ENCODE assay signal across 26 cellular contexts in the genomic region with DNA sequence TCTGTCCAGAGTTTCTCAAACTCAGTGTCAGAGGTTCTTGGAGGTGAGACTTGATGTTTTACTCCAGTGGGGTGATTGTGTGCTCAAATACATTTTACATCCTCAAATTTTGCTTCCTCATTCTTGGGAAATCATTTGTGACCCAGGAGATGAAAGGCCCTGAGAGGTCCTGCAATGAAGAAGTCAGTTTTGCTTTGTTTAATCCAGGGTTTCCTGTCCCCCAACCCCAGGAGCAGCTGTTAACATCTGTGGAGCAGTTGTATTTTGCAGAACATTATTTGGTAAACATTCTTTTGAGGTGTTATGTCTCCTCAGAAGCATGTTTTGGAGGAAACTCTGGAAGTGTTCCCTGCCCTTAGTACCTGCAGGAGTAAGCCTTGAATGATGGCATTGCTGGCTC. TPM values are rescaled to one million over a fixed set of nuclear protein-coding genes. Genes with fewer than 3 reads are reported as not detected.
"Had no signal": no experiment of that assay in that cellular context is flagged by ENCODE, and none has a peak within 500 bp of the region (broad histone marks: within the 10 kb centered on the region; RNA-seq: fewer than 3 reads in every experiment).

No MANE protein-coding gene starts in this region.

- H3K36me3 Mint-ChIP-seq: memory B cell; stimulated activated memory B cell treated with anti-CD40 and anti-IgM and Interleukin-4, amounts not matched to agents 10 μg/mL and 1 μg/mL and 100 μg/mL, for 72 hours had no signal

- H3K27ac Mint-ChIP-seq: activated CD4-positive, alpha-beta memory T cell treated with anti-CD3 and anti-CD28 coated beads, Interleukin-2, amount 10 ng/mL, durations not matched to agents 7 days and 5 days; activated CD4-positive, alpha-beta T cell treated with anti-CD3 and anti-CD28 coated beads, Interleukin-2, amount 10 ng/mL, durations not matched to agents 24 days and 14 days; activated naive CD8-positive, alpha-beta T cell treated with anti-CD3 and anti-CD28 coated beads, Interleukin-2, amount 50 U/mL, for 24 hours; effector memory CD8-positive, alpha-beta T cell; memory B cell; stimulated activated memory B cell treated with anti-CD40 and anti-IgM and Interleukin-4, amounts not matched to agents 10 μg/mL and 1 μg/mL and 100 μg/mL, for 72 hours; T-helper 1 cell treated with Interleukin-12 subunit alpha and Interleukin-12 subunit beta and Interleukin-4 antibody, amounts not matched to agents 30 μg/mL and 1 μg/mL, for 36 hours had no signal

- H3K4me3 Mint-ChIP-seq: activated CD4-positive, alpha-beta memory T cell treated with anti-CD3 and anti-CD28 coated beads, Interleukin-2, amount 10 ng/mL, durations not matched to agents 7 days and 5 days; activated CD4-positive, alpha-beta T cell treated with anti-CD3 and anti-CD28 coated beads, Interleukin-2, amount 10 ng/mL, durations not matched to agents 24 days and 14 days; activated naive CD8-positive, alpha-beta T cell treated with anti-CD3 and anti-CD28 coated beads, Interleukin-2, amount 50 U/mL, for 24 hours; brain; effector memory CD8-positive, alpha-beta T cell; memory B cell; stimulated activated memory B cell treated with anti-CD40 and anti-IgM and Interleukin-4, amounts not matched to agents 10 μg/mL and 1 μg/mL and 100 μg/mL, for 72 hours; T-helper 1 cell treated with Interleukin-12 subunit alpha and Interleukin-12 subunit beta and Interleukin-4 antibody, amounts not matched to agents 30 μg/mL and 1 μg/mL, for 36 hours had no signal

- H3K4me3 ChIP-seq: dorsolateral prefrontal cortex, esophagus muscularis mucosa, gastroesophageal sphincter, heart right ventricle, right lobe of liver, uterus had no signal

- H3K27me3 Mint-ChIP-seq: activated naive CD8-positive, alpha-beta T cell treated with anti-CD3 and anti-CD28 coated beads, Interleukin-2, amount 50 U/mL, for 24 hours; brain; effector memory CD8-positive, alpha-beta T cell; stimulated activated memory B cell treated with anti-CD40 and anti-IgM and Interleukin-4, amounts not matched to agents 10 μg/mL and 1 μg/mL and 100 μg/mL, for 72 hours had no signal

- H3K9me3 ChIP-seq: esophagus muscularis mucosa, gastroesophageal sphincter, heart right ventricle, right lobe of liver, uterus had no signal

- H3K9me3 Mint-ChIP-seq: activated CD4-positive, alpha-beta memory T cell treated with anti-CD3 and anti-CD28 coated beads, Interleukin-2, amount 10 ng/mL, durations not matched to agents 7 days and 5 days; activated CD4-positive, alpha-beta T cell treated with anti-CD3 and anti-CD28 coated beads, Interleukin-2, amount 10 ng/mL, durations not matched to agents 24 days and 14 days; activated naive CD8-positive, alpha-beta T cell treated with anti-CD3 and anti-CD28 coated beads, Interleukin-2, amount 50 U/mL, for 24 hours; brain; effector memory CD8-positive, alpha-beta T cell; memory B cell; stimulated activated memory B cell treated with anti-CD40 and anti-IgM and Interleukin-4, amounts not matched to agents 10 μg/mL and 1 μg/mL and 100 μg/mL, for 72 hours; T-helper 1 cell treated with Interleukin-12 subunit alpha and Interleukin-12 subunit beta and Interleukin-4 antibody, amounts not matched to agents 30 μg/mL and 1 μg/mL, for 36 hours had no signal

- H3K27me3 ChIP-seq: dorsolateral prefrontal cortex, esophagus muscularis mucosa, gastroesophageal sphincter, heart right ventricle, right lobe of liver, uterus had no signal

- H3K4me1 ChIP-seq: uterus had no signal

- ATAC-seq: activated CD4-positive, CD25-positive, alpha-beta regulatory T cell treated with anti-CD3 and anti-CD28 coated beads, Interleukin-2, amount 50 U/mL, for 24 hours; activated naive CD8-positive, alpha-beta T cell treated with anti-CD3 and anti-CD28 coated beads, Interleukin-2, amount 50 U/mL, for 24 hours; effector memory CD8-positive, alpha-beta T cell; gastroesophageal sphincter; heart right ventricle; left cardiac atrium; right lobe of liver; stimulated activated memory B cell treated with anti-CD40 and anti-IgM and Interleukin-4, amounts not matched to agents 10 μg/mL and 1 μg/mL and 100 μg/mL, for 72 hours had no signal

- H3K27ac ChIP-seq: right lobe of liver, uterus, VCaP had no signal

- DNase-seq: activated CD4-positive, alpha-beta memory T cell treated with anti-CD3 and anti-CD28 coated beads, Interleukin-2, amount 10 ng/mL, durations not matched to agents 7 days and 5 days; activated CD4-positive, alpha-beta T cell treated with anti-CD3 and anti-CD28 coated beads, Interleukin-2, amount 10 ng/mL, durations not matched to agents 24 days and 14 days; activated effector memory CD4-positive, alpha-beta T cell treated with anti-CD3 and anti-CD28 coated beads, Interleukin-2, amount 50 U/mL, for 16 hours; activated naive CD4-positive, alpha-beta T cell treated with anti-CD3 and anti-CD28 coated beads, Interleukin-2, amount 50 U/mL, for 16 hours; activated naive CD8-positive, alpha-beta T cell treated with anti-CD3 and anti-CD28 coated beads, Interleukin-2, amount 50 U/mL, for 24 hours; dorsolateral prefrontal cortex; effector memory CD8-positive, alpha-beta T cell; islet precursor cell; left cardiac atrium; occipital lobe; posterior cingulate gyrus; right lobe of liver; small intestine; stimulated activated CD4-positive, alpha-beta T cell treated with anti-CD3 and anti-CD28 coated beads, Interleukin-2, amount 100 ng/mL, for 24 hours; T1000; trophoblast cell; uterus had no signal

- H3K36me3 ChIP-seq: esophagus muscularis mucosa, gastroesophageal sphincter, right lobe of liver, uterus had no signal

RNA-seq across cellular contexts. Expression of gene DAB2IP, which starts 59.8 kb away (rescaled TPM):
- total RNA-seq: activated CD4-positive, alpha-beta memory T cell treated with anti-CD3 and anti-CD28 coated beads, Interleukin-2, amount 10 ng/mL, durations not matched to agents 7 days and 5 days; activated CD4-positive, alpha-beta T cell treated with anti-CD3 and anti-CD28 coated beads, Interleukin-2, amount 10 ng/mL, durations not matched to agents 24 days and 14 days had no signal
